27 cellular contexts compared by ENCODE assay signal in genomic region chr1:214415131-214415530, GRCh38.
DNase-seq lines count a peak whose midpoint lies in the region; TF ChIP-seq lines count a peak whose summit lies in the region.
"Had no signal": no experiment of that assay in that cellular context is flagged by ENCODE, and none has a peak within 500 bp of the region (broad histone marks: within the 10 kb centered on the region; RNA-seq: fewer than 3 reads in every experiment).

No MANE protein-coding gene starts in this region.

- H2BK15ac ChIP-seq in mesenchymal stem cell (ENCODE audit: low read depth, poor library complexity, severe bottlenecking): no peak overlapping the region
- H2BK15ac ChIP-seq in neuronal stem cell (ENCODE audit: low read length): no peak overlapping the region

- H4K8ac ChIP-seq in mesenchymal stem cell (ENCODE audit: low read length) (no peak overlapping the region), neuronal stem cell (ENCODE audit: low read depth, low read length) (no peak overlapping the region)

- dilution Hi-C loops in mammary epithelial cell (cut with HindIII; ENCODE audit: low sequenced_read_pairs): no loop called here

- H3K9ac ChIP-seq in Karpas-422 (ENCODE audit: low read length) (no peak overlapping the region), mammary epithelial cell (ENCODE audit: insufficient read depth, low read length) (peak overlapping the region; percentile 30), mesenchymal stem cell (ENCODE audit: low read length) (no peak overlapping the region), neuronal stem cell (ENCODE audit: low read depth, low read length, poor library complexity) (no peak overlapping the region)

- POLR2A ChIA-PET in Caco-2 (lab: Charles Lee): interaction anchor here (0.6 to 1.8 kb wide), 3 partner anchors 52 to 137 kb away, joined by 3 to 8 read pairs (median 3); partner anchors contain the start of gene PTPN14

- TF ChIP-seq CTCF in Caco-2 (IDR thresholded peaks at IDR 0.05; ENCODE audit: insufficient read depth in 1 of 2, low read depth in 1 of 2, low read length in 1 of 2, severe bottlenecking in 1 of 2, unreplicated experiment in 1 of 2): no peak
- TF ChIP-seq CTCF in mammary epithelial cell (conservative IDR thresholded peaks at IDR 0.05 in 1 of 2, IDR thresholded peaks at IDR 0.05 in 1 of 2; ENCODE audit: extremely low read depth in 1 of 2, insufficient read depth in 1 of 2, low read depth in 1 of 2, low read length in 2 of 2): no peak
- no peak for TF ChIP-seq CTCF in brain microvascular endothelial cell (IDR thresholded peaks at IDR 0.05; ENCODE audit: low read depth, low read length, missing control alignments)

- H2AFZ ChIP-seq in Karpas-422 (ENCODE audit: low read length) (0 out of 2 replicates have a peak overlapping the region, but pooled peaks have one; percentile 13), mammary epithelial cell (ENCODE audit: low read depth, low read length) (no peak overlapping the region), mesenchymal stem cell (ENCODE audit: low read depth, low read length) (no peak overlapping the region), neuronal stem cell (ENCODE audit: low read length) (no peak overlapping the region)

- H3K27me3 Mint-ChIP-seq in Caco-2 (ENCODE audit: insufficient read depth, unreplicated experiment): no peaks in the 10 kb centered on the region
- H3K27me3 Mint-ChIP-seq: memory B cell, progenitor cell of endocrine pancreas had no signal

- H2BK12ac ChIP-seq in mesenchymal stem cell (ENCODE audit: low read length in 2 of 2) (no peak overlapping the region), neuronal stem cell (ENCODE audit: low read length) (no peak overlapping the region)

- no peak overlapping the region for H3K23ac ChIP-seq in mesenchymal stem cell (ENCODE audit: low read length in 2 of 2)
- H3K23ac ChIP-seq in neuronal stem cell (ENCODE audit: low read depth, low read length, poor library complexity): no peak overlapping the region

- H2BK5ac ChIP-seq in mesenchymal stem cell (ENCODE audit: low read depth, low read length, poor library complexity, severe bottlenecking) (no peak overlapping the region), neuronal stem cell (ENCODE audit: low read length) (no peak overlapping the region)

- in situ Hi-C loops in mammary epithelial cell (cut with MboI; ENCODE audit: low sequenced_read_pairs in 2 of 2): no loop called here
- in situ Hi-C loops in brain microvascular endothelial cell (cut with HindIII; ENCODE audit: low pct_ligation_motif_present, low sequenced_read_pairs): no loop called here

- H3K27me3 ChIP-seq in Caco-2 (replicated peaks; ENCODE audit: control insufficient read depth, insufficient read depth, low read length) (no peaks in the 10 kb centered on the region), Karpas-422 (ENCODE audit: low read length) (no peaks in the 10 kb centered on the region), mammary epithelial cell (ENCODE audit: insufficient read depth, low read length) (no peaks in the 10 kb centered on the region), mesenchymal stem cell (ENCODE audit: control insufficient read depth in 1 of 2, insufficient read depth in 1 of 2, low read length in 2 of 2) (no peaks in the 10 kb centered on the region), brain microvascular endothelial cell (replicated peaks) (no peaks in the 10 kb centered on the region), neuronal stem cell (ENCODE audit: control insufficient read depth in 3 of 3, insufficient read depth in 3 of 3, low read depth in 1 of 3, low read length in 3 of 3) (no peaks in the 10 kb centered on the region)
- H3K27me3 ChIP-seq: dorsolateral prefrontal cortex, SJCRH30 had no signal

- H3K79me2 ChIP-seq in Karpas-422 (ENCODE audit: low read length): no peaks in the 10 kb centered on the region
- peaks cover 87% of the 10 kb centered on the region for H3K79me2 ChIP-seq in mammary epithelial cell (ENCODE audit: insufficient read depth, low read length)

- H3K27ac Mint-ChIP-seq in Caco-2 (ENCODE audit: unreplicated experiment): peak overlapping the region; percentile 75
- H3K27ac Mint-ChIP-seq: activated CD8-positive, alpha-beta memory T cell treated with anti-CD3 and anti-CD28 coated beads, Interleukin-2, amount 10 ng/mL, durations not matched to agents 7 days and 5 days; CD8-positive, alpha-beta T cell; memory B cell; progenitor cell of endocrine pancreas; stimulated activated naive CD8-positive, alpha-beta T cell treated with anti-CD3 and anti-CD28 coated beads, Interleukin-15, amount 100 ng/mL, for 72 hours had no signal

- H3K14ac ChIP-seq in mesenchymal stem cell (ENCODE audit: low read length in 2 of 2) (no peak overlapping the region), neuronal stem cell (ENCODE audit: low read length) (no peak overlapping the region)

- BruUV-seq in Caco-2 (replicated peaks; lab: Mats Ljungman, UMichigan) (TSS peak; percentile 98), mammary epithelial cell (replicated peaks; lab: Mats Ljungman, UMichigan) (no TSS peak)

- CTCF ChIA-PET in Caco-2 (lab: Charles Lee): interaction anchor here (0.8 to 1.5 kb wide), 3 partner anchors 27 to 170 kb away, joined by 3 to 5 read pairs (median 5); no protein-coding TSS in a partner anchor
- CTCF ChIA-PET in mammary epithelial cell (lab: Charles Lee; ENCODE audit: low non-redundant PET): interaction anchor here (0.6 kb wide), 1 partner anchor 62 kb away, joined by 3 read pairs; no protein-coding TSS in a partner anchor

- no peaks in the 10 kb centered on the region for H3K9me3 ChIP-seq in Caco-2
- no peaks in the 10 kb centered on the region for H3K9me3 ChIP-seq in Karpas-422 (ENCODE audit: low read length)
- no peaks in the 10 kb centered on the region for H3K9me3 ChIP-seq in mammary epithelial cell (replicated peaks; ENCODE audit: insufficient read depth, low read length)
- peaks cover 6% of the 10 kb centered on the region for H3K9me3 ChIP-seq in mesenchymal stem cell (ENCODE audit: control insufficient read depth, low read length)
- H3K9me3 ChIP-seq in neuronal stem cell (replicated peaks in 1 of 2; ENCODE audit: control insufficient read depth in 2 of 2, insufficient read depth in 1 of 2, low read depth in 1 of 2, low read length in 2 of 2): peaks cover 0 to 8% of the 10 kb centered on the region in 2 donors
- H3K9me3 ChIP-seq: BE2C, HAP-1, SJCRH30, thoracic aorta had no signal

- peaks cover 42% of the 10 kb centered on the region for H3K36me3 Mint-ChIP-seq in Caco-2 (ENCODE audit: insufficient read depth, unreplicated experiment)
- H3K36me3 Mint-ChIP-seq: CD8-positive, alpha-beta T cell; memory B cell had no signal

- intact Hi-C loops in Caco-2 (cut with micrococcal nuclease; ENCODE audit: unreplicated experiment): loop anchor here (2.0 kb wide), 2 partner anchors 34 to 58 kb away; no protein-coding TSS in a partner anchor
- intact Hi-C loops in mammary epithelial cell (cut with micrococcal nuclease): no loop called here

- H3K9me2 ChIP-seq in Karpas-422 (replicated peaks; ENCODE audit: insufficient read depth, low read length): no peaks in the 10 kb centered on the region

- H3K4me1 ChIP-seq in Caco-2: peaks cover 55% of the 10 kb centered on the region
- peaks cover 28% of the 10 kb centered on the region for H3K4me1 ChIP-seq in Karpas-422 (ENCODE audit: low read length)
- H3K4me1 ChIP-seq in mammary epithelial cell (ENCODE audit: insufficient read depth, low read length): peaks cover 52% of the 10 kb centered on the region
- peaks cover 17% of the 10 kb centered on the region for H3K4me1 ChIP-seq in mesenchymal stem cell (ENCODE audit: control insufficient read depth, insufficient read depth, low read depth, low read length)
- peaks cover 0 to 11% of the 10 kb centered on the region in 2 donors for H3K4me1 ChIP-seq in neuronal stem cell (ENCODE audit: control insufficient read depth in 2 of 2, insufficient read depth in 1 of 2, low read depth in 1 of 2, low read length in 2 of 2)
- H3K4me1 ChIP-seq: BE2C, HAP-1, SJCRH30 had no signal

- no peak overlapping the region for H4K91ac ChIP-seq in mesenchymal stem cell (ENCODE audit: low read length)
- H4K91ac ChIP-seq in neuronal stem cell (ENCODE audit: low read depth, low read length, poor library complexity): no peak overlapping the region

- H3K4me3 Mint-ChIP-seq in Caco-2 (ENCODE audit: unreplicated experiment): peak overlapping the region; percentile 34
- H3K4me3 Mint-ChIP-seq: activated CD8-positive, alpha-beta memory T cell treated with anti-CD3 and anti-CD28 coated beads, Interleukin-2, amount 10 ng/mL, durations not matched to agents 7 days and 5 days; CD8-positive, alpha-beta T cell; memory B cell; neural crest cell; stimulated activated naive CD8-positive, alpha-beta T cell treated with anti-CD3 and anti-CD28 coated beads, Interleukin-15, amount 100 ng/mL, for 72 hours had no signal

- no peaks in the 10 kb centered on the region for H4K20me1 ChIP-seq in Karpas-422 (ENCODE audit: insufficient read depth, low read depth, low read length)
- no peaks in the 10 kb centered on the region for H4K20me1 ChIP-seq in mammary epithelial cell (ENCODE audit: insufficient read depth, low read length)

- DNase-seq in Caco-2 (no peak), Karpas-422 (no peak), mammary epithelial cell (peak; percentile 76), mesenchymal stem cell (no peak), DMS114 treated with DMSO at 0.1 percent for 48 hours (lab: John Stamatoyannopoulos, UW; ENCODE audit: unreplicated experiment) (no peak), brain microvascular endothelial cell (no peak), neuronal stem cell (ENCODE audit: low spot score) (no peak)
- DNase-seq: ACHN; activated CD4-positive, alpha-beta T cell treated with anti-CD3 and anti-CD28 coated beads, Interleukin-2, amount 50 U/mL, for 4 hours; activated CD4-positive, CD25-positive, alpha-beta regulatory T cell; activated CD8-positive, alpha-beta memory T cell treated with anti-CD3 and anti-CD28 coated beads, Interleukin-2, amount 10 ng/mL, durations not matched to agents 7 days and 5 days; activated naive CD4-positive, alpha-beta T cell; activated T-cell treated with anti-CD3 and anti-CD28 coated beads, Interleukin-2, amount 50 U/mL, for 48 hours; BE2C; CD8-positive, alpha-beta T cell; DMS 273 treated with DMSO at 0.1 percent for 48 hours; dorsolateral prefrontal cortex; NCI-H446; NCI-H82; SJCRH30; stimulated activated naive CD8-positive, alpha-beta T cell treated with anti-CD3 and anti-CD28 coated beads, Interleukin-15, amount 100 ng/mL, for 72 hours; SW 1271 had no signal

- WGBS in mammary epithelial cell (ENCODE audit: low coverage, missing lambda C conversion rate): 24% methylated on average over 5 of the region's 5 CpGs
- WGBS in mesenchymal stem cell: 84% methylated on average over 5 of the region's 5 CpGs
- no CpG with 5 or more reads among the region's 5 CpGs for WGBS in neuronal stem cell (ENCODE audit: extremely low coverage in 2 of 2, insufficient read length in 2 of 2, insufficient replicate concordance in 1 of 2), 2 donors

- H3K18ac ChIP-seq in mesenchymal stem cell (ENCODE audit: low read depth in 1 of 2, low read length in 2 of 2) (no peak overlapping the region), neuronal stem cell (ENCODE audit: low read length) (no peak overlapping the region)

- no peaks in the 10 kb centered on the region for H3K9me3 Mint-ChIP-seq in Caco-2 (ENCODE audit: unreplicated experiment)
- H3K9me3 Mint-ChIP-seq: memory B cell; neural crest cell; stimulated activated naive CD8-positive, alpha-beta T cell treated with anti-CD3 and anti-CD28 coated beads, Interleukin-15, amount 100 ng/mL, for 72 hours had no signal

- peaks cover 38% of the 10 kb centered on the region for H3K4me1 Mint-ChIP-seq in Caco-2 (ENCODE audit: low read depth, unreplicated experiment)
- H3K4me1 Mint-ChIP-seq: memory B cell had no signal

- no peaks in the 10 kb centered on the region for H3K79me1 ChIP-seq in mesenchymal stem cell (replicated peaks; ENCODE audit: low read length, poor library complexity, severe bottlenecking)
- no peaks in the 10 kb centered on the region for H3K79me1 ChIP-seq in neuronal stem cell (ENCODE audit: low read depth, low read length)

- H3K4me2 ChIP-seq in Karpas-422 (ENCODE audit: low read depth, low read length, poor library complexity, severe bottlenecking): no peak overlapping the region
- H3K4me2 ChIP-seq in mammary epithelial cell (ENCODE audit: insufficient read depth, low read depth, low read length): peak overlapping the region; percentile 16
- no peak overlapping the region for H3K4me2 ChIP-seq in mesenchymal stem cell (ENCODE audit: low read length, poor library complexity, severe bottlenecking)
- H3K4me2 ChIP-seq in neuronal stem cell (ENCODE audit: insufficient read depth, low read length, poor library complexity, severe bottlenecking): no peak overlapping the region

- H2AK5ac ChIP-seq in mesenchymal stem cell (ENCODE audit: low read length, severe bottlenecking) (no peak overlapping the region), neuronal stem cell (ENCODE audit: low read depth, low read length) (no peak overlapping the region)

- H3K36me3 ChIP-seq in Caco-2 (ENCODE audit: control insufficient read depth, insufficient read depth, low read length): no peaks in the 10 kb centered on the region
- H3K36me3 ChIP-seq in Karpas-422 (ENCODE audit: insufficient read depth, low read length): peaks cover 3% of the 10 kb centered on the region; the same call in 1 of the 2 replicates
- H3K36me3 ChIP-seq in mammary epithelial cell (ENCODE audit: insufficient read depth, low read length): peaks cover 20% of the 10 kb centered on the region
- peaks cover 17 to 30% of the 10 kb centered on the region in 2 experiments for H3K36me3 ChIP-seq in mesenchymal stem cell (ENCODE audit: control insufficient read depth in 1 of 2, insufficient read depth in 2 of 2, low read depth in 1 of 2, low read length in 2 of 2)
- peaks cover 8% of the 10 kb centered on the region for H3K36me3 ChIP-seq in brain microvascular endothelial cell (replicated peaks)
- H3K36me3 ChIP-seq in neuronal stem cell (replicated peaks in 1 of 2; ENCODE audit: control insufficient read depth in 2 of 2, insufficient read depth in 2 of 2, low read length in 2 of 2): peaks cover 0 to 13% of the 10 kb centered on the region in 2 donors
- H3K36me3 ChIP-seq: BE2C, HAP-1, thoracic aorta had no signal

- H3K4me3 ChIP-seq in Caco-2 (ENCODE audit: low read depth, low read length) (no peak overlapping the region), Karpas-422 (ENCODE audit: low read length) (no peak overlapping the region), mammary epithelial cell (replicated peaks in 1 of 3; ENCODE audit: insufficient read depth in 1 of 3, low read depth in 2 of 3, low read length in 3 of 3) (no peak overlapping the region), mesenchymal stem cell (ENCODE audit: insufficient read depth in 1 of 2, low read depth in 1 of 2, low read length in 2 of 2) (no peak overlapping the region), brain microvascular endothelial cell (ENCODE audit: low read depth, low read length) (no peak overlapping the region), neuronal stem cell (ENCODE audit: low read length in 2 of 2) (no peak overlapping the region)
- H3K4me3 ChIP-seq: dorsolateral prefrontal cortex, HAP-1, SJCRH30, thoracic aorta had no signal

- no peak overlapping the region for H3K4ac ChIP-seq in mesenchymal stem cell (ENCODE audit: low read depth in 1 of 2, low read length in 2 of 2)
- no peak overlapping the region for H3K4ac ChIP-seq in neuronal stem cell (ENCODE audit: low read length)

- H3K27ac ChIP-seq in Karpas-422 (ENCODE audit: low read length) (no peak overlapping the region), mammary epithelial cell (ENCODE audit: insufficient read depth, low read depth, low read length) (peak overlapping the region; percentile 57), mesenchymal stem cell (ENCODE audit: low read length, poor library complexity, severe bottlenecking) (peak overlapping the region; percentile 69), brain microvascular endothelial cell (no peak overlapping the region), neuronal stem cell (replicated peaks; ENCODE audit: low read length) (no peak overlapping the region)
- H3K27ac ChIP-seq: SJCRH30 had no signal

- H2BK120ac ChIP-seq in mesenchymal stem cell (ENCODE audit: low read depth, low read length) (no peak overlapping the region), neuronal stem cell (ENCODE audit: low read depth, low read length) (no peak overlapping the region)

Comparison
In these comparisons a context has a peak if more than half of its experiments do, and no peak if none do; other contexts are left out.
1. H3K27ac ChIP-seq: peak in mammary epithelial cell (single experiment) and mesenchymal stem cell (single experiment); none in Karpas-422 (single experiment), brain microvascular endothelial cell (single experiment) and neuronal stem cell (single experiment).